8 cellular contexts compared by ENCODE assay signal in genomic region chr19:3403489-3404323, GRCh38. TPM values are rescaled to one million over a fixed set of nuclear protein-coding genes. Genes with fewer than 3 reads are reported as not detected.
DNase-seq lines count a peak whose midpoint lies in the region; ATAC-seq, FAIRE-seq and TF ChIP-seq lines count a peak whose summit lies in the region.

No MANE protein-coding gene starts in this region.

- DNase-seq in H7 (peak; percentile 70), bronchial epithelial cell (ENCODE audit: low read depth) (no peak), kidney (peak; percentile 97), SW 1271 (lab: John Stamatoyannopoulos, UW) (no peak), HAP-1 (ENCODE audit: low spot score in 2 of 2) (no peak)
- DNase-seq in activated T-cell treated with anti-CD3 and anti-CD28 coated beads, Interleukin-2, amount 50 U/mL, for 4 hours = no peak

- TF ChIP-seq CTCF in bronchial epithelial cell (IDR thresholded peaks at IDR 0.05; ENCODE audit: insufficient read depth, low read length, severe bottlenecking) (no peak), kidney (IDR thresholded peaks at IDR 0.05; ENCODE audit: borderline replicate concordance, extremely low read depth, insufficient read depth) (no peak)

- no peaks in the 10 kb centered on the region for H3K4me1 Mint-ChIP-seq in activated T-cell treated with anti-CD3 and anti-CD28 coated beads, Interleukin-2, amount 50 U/mL, for 4 hours (ENCODE audit: low read depth)

- intact Hi-C loops in kidney (cut with DNase I) = no loop called here

- H3K4me3 ChIP-seq in H7 (ENCODE audit: insufficient read depth, low read depth, low read length) (no peak overlapping the region), bronchial epithelial cell (ENCODE audit: low read depth, low read length) (peak overlapping the region; percentile 16), kidney (ENCODE audit: low read length in 2 of 2) (peak overlapping the region; percentile 25 to 28), skin epidermis (peak overlapping the region in 6 of 7 experiments; percentile 1 to 41 (median 28)), HAP-1 (no peak overlapping the region)

- no peak for ATAC-seq in GM19328 (IDR thresholded peaks at IDR 0.05; ENCODE audit: unreplicated experiment)
- ATAC-seq in activated T-cell treated with anti-CD3 and anti-CD28 coated beads, Interleukin-2, amount 50 U/mL, for 4 hours = no peak

- FAIRE-seq in bronchial epithelial cell (lab: Jason Lieb, UNC) (no peak), kidney (lab: Jason Lieb, UNC) (no peak)

- H3K36me3 ChIP-seq in H7 (replicated peaks; ENCODE audit: control insufficient read depth, insufficient read depth, low read length) = no peaks in the 10 kb centered on the region
- peaks cover 4% of the 10 kb centered on the region for H3K36me3 ChIP-seq in bronchial epithelial cell (ENCODE audit: control insufficient read depth, insufficient read depth, low read length)
- peaks cover 0 to 7% of the 10 kb centered on the region in 2 donors for H3K36me3 ChIP-seq in kidney (ENCODE audit: control insufficient read depth in 1 of 2, insufficient read depth in 2 of 2, low read length in 2 of 2)
- H3K36me3 ChIP-seq in HAP-1 (replicated peaks) = peaks cover 9% of the 10 kb centered on the region; the same call in 1 of the 2 replicates

- no peaks in the 10 kb centered on the region for H3K9me3 Mint-ChIP-seq in activated T-cell treated with anti-CD3 and anti-CD28 coated beads, Interleukin-2, amount 50 U/mL, for 4 hours

- no peaks in the 10 kb centered on the region; the same call in 1 of the 2 replicates for H3K27me3 ChIP-seq in H7 (ENCODE audit: control insufficient read depth, insufficient read depth, low read length)
- no peaks in the 10 kb centered on the region for H3K27me3 ChIP-seq in bronchial epithelial cell (ENCODE audit: control insufficient read depth, insufficient read depth, low read length)
- no peaks in the 10 kb centered on the region for H3K27me3 ChIP-seq in HAP-1 (ENCODE audit: low read depth)

- H3K4me3 Mint-ChIP-seq in activated T-cell treated with anti-CD3 and anti-CD28 coated beads, Interleukin-2, amount 50 U/mL, for 4 hours = no peak overlapping the region

- H3K4me1 ChIP-seq in kidney (ENCODE audit: control insufficient read depth in 1 of 2, insufficient read depth in 1 of 2, low read depth in 1 of 2, low read length in 2 of 2) (peaks cover 4 to 31% of the 10 kb centered on the region in 2 donors), HAP-1 (no peaks in the 10 kb centered on the region)

- peaks cover 4% of the 10 kb centered on the region for H3K36me3 Mint-ChIP-seq in activated T-cell treated with anti-CD3 and anti-CD28 coated beads, Interleukin-2, amount 50 U/mL, for 4 hours (ENCODE audit: insufficient read depth)

- H3K9me3 ChIP-seq in kidney (ENCODE audit: control insufficient read depth in 1 of 2, low read length in 2 of 2) (no peaks in the 10 kb centered on the region), HAP-1 (no peaks in the 10 kb centered on the region)

- H3K9ac ChIP-seq in kidney (ENCODE audit: low read length in 2 of 2) = peak overlapping the region; percentile 61 to 81

- in situ Hi-C loops in HAP-1 (cut with MboI; ENCODE audit: low sequenced_read_pairs) = no loop called here

- no peaks in the 10 kb centered on the region for H3K27me3 Mint-ChIP-seq in activated T-cell treated with anti-CD3 and anti-CD28 coated beads, Interleukin-2, amount 50 U/mL, for 4 hours (ENCODE audit: low read depth)

- H3K27ac ChIP-seq in kidney (ENCODE audit: low read depth in 2 of 2, low read length in 2 of 2) = peak overlapping the region; percentile 100
- H3K27ac ChIP-seq in skin epidermis = peak overlapping the region; percentile 85 to 100 (median 99)

RNA-seq across cellular contexts. Expression of gene NFIC, which starts 37.3 kb away (rescaled TPM):
- 1.7 and 2.2 TPM in 2 replicates for total RNA-seq in H7 (2014; rRNA removed; shearing (Covaris generic))
- total RNA-seq in bronchial epithelial cell (17.6 and 22.0 TPM in 2 replicates), kidney (173 TPM)
- polyA plus RNA-seq in kidney (ENCODE audit: insufficient read depth, low read depth, low replicate concordance) = 20.3 TPM
- total RNA-seq in activated T-cell treated with anti-CD3 and anti-CD28 coated beads, Interleukin-2, amount 50 U/mL, for 4 hours = 10 to 100 TPM; 26.0 to 33.6 (median 30.3) TPM

Comparison
In these comparisons a context has a peak if more than half of its experiments do, and no peak if none do; other contexts are left out.
1. DNase-seq: peak in H7 (single experiment) and kidney (single experiment); none in bronchial epithelial cell (single experiment), SW 1271 (0 of 2), activated T-cell treated with anti-CD3 and anti-CD28 coated beads, Interleukin-2, amount 50 U/mL, for 4 hours (single experiment) and HAP-1 (0 of 2).
2. H3K4me3 ChIP-seq: peak in bronchial epithelial cell (single experiment), kidney (2 of 2) and skin epidermis (6 of 7); none in H7 (single experiment) and HAP-1 (single experiment).